Comparison of ENCODE assay signal across 21 cellular contexts in the genomic region with DNA sequence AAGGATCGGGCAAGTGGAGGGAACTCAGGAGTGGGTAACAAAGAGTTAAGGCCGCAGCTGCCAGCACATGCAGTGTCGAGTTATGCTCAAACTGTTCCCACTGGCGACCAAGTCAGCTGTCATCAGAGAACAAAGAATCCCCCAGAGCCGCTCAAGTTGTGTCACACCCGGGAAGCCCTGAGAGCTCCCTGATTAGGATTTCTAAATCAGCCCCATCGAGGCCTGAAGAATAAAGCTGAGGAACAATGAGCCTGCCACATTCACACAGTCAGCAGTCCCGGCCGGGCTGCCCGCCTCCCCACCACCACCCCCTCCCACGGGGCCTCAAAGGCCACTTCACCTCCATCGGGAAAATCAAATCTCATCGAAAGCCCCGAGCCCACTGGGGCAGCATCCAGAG.
DNase-seq lines count a peak whose midpoint lies in the region; ATAC-seq and TF ChIP-seq lines count a peak whose summit lies in the region.
"Had no signal": no experiment of that assay in that cellular context is flagged by ENCODE, and none has a peak within 500 bp of the region (broad histone marks: within the 10 kb centered on the region; RNA-seq: fewer than 3 reads in every experiment).

No MANE protein-coding gene starts in this region.

- peaks cover 3% of the 10 kb centered on the region for H3F3A ChIP-seq in neural cell (ENCODE audit: insufficient read depth, low read length, poor library complexity, severe bottlenecking)

- peak overlapping the region; percentile 72 for H3K27ac ChIP-seq in neural cell (ENCODE audit: low read length)
- H3K27ac ChIP-seq: body of pancreas, C4-2B, colonic mucosa, sigmoid colon had no signal

- H3K27me3 ChIP-seq in neural cell (ENCODE audit: insufficient read depth, low read depth, low read length) = no peaks in the 10 kb centered on the region
- H3K27me3 ChIP-seq: body of pancreas, colonic mucosa had no signal

- intact Hi-C loops in left ventricle myocardium superior (cut with micrococcal nuclease) = no loop called here

- no peaks in the 10 kb centered on the region for H3K9me3 ChIP-seq in neural cell (ENCODE audit: low read length)
- H3K9me3 ChIP-seq: body of pancreas, colonic mucosa, sigmoid colon had no signal

- no peaks in the 10 kb centered on the region for H3K9me2 ChIP-seq in neural cell (ENCODE audit: insufficient read depth, low read length)

- H3K4me3 ChIP-seq in neural cell (ENCODE audit: low read length) = peak overlapping the region; percentile 50
- H3K4me3 ChIP-seq: body of pancreas, colonic mucosa, sigmoid colon had no signal

- no peak overlapping the region for H2AFZ ChIP-seq in neural cell (ENCODE audit: low read depth, low read length)

- H3K79me2 ChIP-seq in neural cell (replicated peaks; ENCODE audit: insufficient read depth, low read length) = no peaks in the 10 kb centered on the region

- DNase-seq in Ammon's horn (ENCODE audit: low spot score) (peak; percentile 59), NCI-H69 (lab: John Stamatoyannopoulos, UW) (peak; percentile 26), left ventricle myocardium superior (no peak), NCI-H2227 treated with DMSO at 0.1 percent for 48 hours (lab: John Stamatoyannopoulos, UW) (no peak), D341Med (ENCODE audit: low spot score) (no peak)
- DNase-seq in activated CD8-positive, alpha-beta memory T cell treated with anti-CD3 and anti-CD28 coated beads, Interleukin-2, amount 50 U/mL, for 4 hours = no peak
- DNase-seq: activated CD4-positive, alpha-beta T cell treated with anti-CD3 and anti-CD28 coated beads, Interleukin-2, amount 10 ng/mL, durations not matched to agents 24 days and 14 days; activated CD8-positive, alpha-beta memory T cell treated with anti-CD3 and anti-CD28 coated beads, Interleukin-2, amount 10 ng/mL, durations not matched to agents 7 days and 5 days; body of pancreas; colonic mucosa; islet precursor cell; mesenchymal stem cell; NCI-H1092 treated with DMSO at 0.1 percent for 48 hours; NCI-H2029 treated with DMSO at 0.1 percent for 48 hours; NCI-H526 treated with DMSO at 0.1 percent for 48 hours; SHP77; sigmoid colon had no signal

- ATAC-seq in left ventricle myocardium superior (peak; percentile 40), GM19397 (IDR thresholded peaks at IDR 0.05; ENCODE audit: unreplicated experiment) (no peak)
- ATAC-seq: activated CD8-positive, alpha-beta memory T cell treated with anti-CD3 and anti-CD28 coated beads, Interleukin-2, amount 10 ng/mL, durations not matched to agents 7 days and 5 days; activated T-helper 17 cell treated with anti-CD3 and anti-CD28 coated beads, Interleukin-2, amount 50 U/mL, for 72 hours; body of pancreas had no signal

- peak; percentile 21 for TF ChIP-seq RAD21 in neural cell (conservative IDR thresholded peaks at IDR 0.05)

- peak overlapping the region; percentile 59 for H3K9ac ChIP-seq in neural cell (ENCODE audit: low read length)

- H3K4me2 ChIP-seq in neural cell (ENCODE audit: low read length) = peak overlapping the region; percentile 2

- no peak for TF ChIP-seq CTCF in neural cell (IDR thresholded peaks at IDR 0.05; ENCODE audit: poor library complexity, severe bottlenecking)

- H3K36me3 ChIP-seq in neural cell (ENCODE audit: insufficient read depth, low read length) = no peaks in the 10 kb centered on the region
- H3K36me3 ChIP-seq: colonic mucosa, sigmoid colon had no signal

- H4K20me1 ChIP-seq in neural cell (ENCODE audit: insufficient read depth) = no peaks in the 10 kb centered on the region

- TF ChIP-seq EP300 in neural cell (conservative IDR thresholded peaks at IDR 0.05; ENCODE audit: poor library complexity, severe bottlenecking) = peak; percentile 67

TF ChIP-seq in neural cell, 6 proteins besides CTCF, POLR2A, EP300 and RAD21:
- TF ChIP-seq SMC3 (conservative IDR thresholded peaks at IDR 0.05; ENCODE audit: poor library complexity) = no peak
- TF ChIP-seq TAF1 (IDR thresholded peaks at IDR 0.05; ENCODE audit: low read depth) = no peak
- TF ChIP-seq, protein P1, sequence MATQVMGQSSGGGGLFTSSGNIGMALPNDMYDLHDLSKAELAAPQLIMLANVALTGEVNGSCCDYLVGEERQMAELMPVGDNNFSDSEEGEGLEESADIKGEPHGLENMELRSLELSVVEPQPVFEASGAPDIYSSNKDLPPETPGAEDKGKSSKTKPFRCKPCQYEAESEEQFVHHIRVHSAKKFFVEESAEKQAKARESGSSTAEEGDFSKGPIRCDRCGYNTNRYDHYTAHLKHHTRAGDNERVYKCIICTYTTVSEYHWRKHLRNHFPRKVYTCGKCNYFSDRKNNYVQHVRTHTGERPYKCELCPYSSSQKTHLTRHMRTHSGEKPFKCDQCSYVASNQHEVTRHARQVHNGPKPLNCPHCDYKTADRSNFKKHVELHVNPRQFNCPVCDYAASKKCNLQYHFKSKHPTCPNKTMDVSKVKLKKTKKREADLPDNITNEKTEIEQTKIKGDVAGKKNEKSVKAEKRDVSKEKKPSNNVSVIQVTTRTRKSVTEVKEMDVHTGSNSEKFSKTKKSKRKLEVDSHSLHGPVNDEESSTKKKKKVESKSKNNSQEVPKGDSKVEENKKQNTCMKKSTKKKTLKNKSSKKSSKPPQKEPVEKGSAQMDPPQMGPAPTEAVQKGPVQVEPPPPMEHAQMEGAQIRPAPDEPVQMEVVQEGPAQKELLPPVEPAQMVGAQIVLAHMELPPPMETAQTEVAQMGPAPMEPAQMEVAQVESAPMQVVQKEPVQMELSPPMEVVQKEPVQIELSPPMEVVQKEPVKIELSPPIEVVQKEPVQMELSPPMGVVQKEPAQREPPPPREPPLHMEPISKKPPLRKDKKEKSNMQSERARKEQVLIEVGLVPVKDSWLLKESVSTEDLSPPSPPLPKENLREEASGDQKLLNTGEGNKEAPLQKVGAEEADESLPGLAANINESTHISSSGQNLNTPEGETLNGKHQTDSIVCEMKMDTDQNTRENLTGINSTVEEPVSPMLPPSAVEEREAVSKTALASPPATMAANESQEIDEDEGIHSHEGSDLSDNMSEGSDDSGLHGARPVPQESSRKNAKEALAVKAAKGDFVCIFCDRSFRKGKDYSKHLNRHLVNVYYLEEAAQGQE (IDR thresholded peaks at IDR 0.05; ENCODE audit: borderline replicate concordance) = peak; percentile 46
- no peak for TF ChIP-seq EZH2 (IDR thresholded peaks at IDR 0.05; ENCODE audit: borderline replicate concordance, insufficient read depth, low read length, poor library complexity, severe bottlenecking)
- TF ChIP-seq POLR2AphosphoS5 (IDR thresholded peaks at IDR 0.05) = peak; percentile 26
- TF ChIP-seq MXI1 (conservative IDR thresholded peaks at IDR 0.05; ENCODE audit: poor library complexity, severe bottlenecking) = no peak

Comparison
In these comparisons a context has a peak if more than half of its experiments do, and no peak if none do; other contexts are left out.
1. DNase-seq: peak in Ammon's horn (single experiment) and NCI-H69 (single experiment); none in left ventricle myocardium superior (single experiment), NCI-H2227 treated with DMSO at 0.1 percent for 48 hours (single experiment), activated CD8-positive, alpha-beta memory T cell treated with anti-CD3 and anti-CD28 coated beads, Interleukin-2, amount 50 U/mL, for 4 hours (single experiment) and D341Med (single experiment).